ENCODE assay signal across 16 cellular contexts in the genomic region with DNA sequence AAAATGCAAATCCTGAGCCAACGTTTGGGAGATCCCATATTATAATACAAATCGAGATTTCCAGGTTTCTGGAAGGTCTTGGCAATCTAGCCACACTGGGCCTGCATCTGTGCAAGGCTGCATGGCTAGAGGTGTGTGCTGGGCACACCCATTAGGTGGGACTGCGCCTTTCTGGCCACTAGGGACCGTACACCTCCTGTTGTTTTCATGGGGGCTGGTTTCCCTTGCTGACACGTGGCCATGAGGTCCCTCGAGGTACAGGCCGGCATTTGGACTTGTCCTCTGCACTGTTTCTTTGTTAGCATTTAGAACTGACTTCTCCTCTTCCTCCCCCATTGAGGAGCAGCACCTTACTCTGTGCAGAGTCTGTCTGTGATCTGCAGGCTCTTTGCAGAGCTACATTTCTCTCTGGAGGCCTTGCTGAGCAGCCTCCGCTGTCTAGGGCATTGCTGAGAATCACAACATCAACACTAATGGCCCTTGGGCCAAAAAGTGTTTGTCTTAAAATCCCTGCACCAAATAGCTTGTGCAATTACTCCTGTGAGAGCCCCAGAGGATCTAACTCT.
A peak's percentile ranks its signal among the peaks of the same experiment; 100 is the strongest.
DNase-seq lines count a peak whose midpoint lies in the region; ATAC-seq and TF ChIP-seq lines count a peak whose summit lies in the region.
"Had no signal": no experiment of that assay in that cellular context is flagged by ENCODE, and none has a peak within 500 bp of the region (broad histone marks: within the 10 kb centered on the region; RNA-seq: fewer than 3 reads in every experiment).

No MANE protein-coding gene starts in this region.

- H3K36me3 ChIP-seq in HEK293 (ENCODE audit: control insufficient read depth in 2 of 2, insufficient read depth in 1 of 2, low read length in 2 of 2), result no peaks in the 10 kb centered on the region; a peak in 1 of 3 replicates
- H3K36me3 ChIP-seq: HAP-1, thoracic aorta had no signal

- H3K4me3 Mint-ChIP-seq in brain, result peak overlapping the region in 1 of 5 experiments; percentile 31
- no peak overlapping the region for H3K4me3 Mint-ChIP-seq in stimulated activated effector memory CD8-positive, alpha-beta T cell treated with anti-CD3 and anti-CD28 coated beads, Interleukin-12 subunit alpha, Interleukin-12 subunit beta, amount 100 ng/mL, for 72 hours
- H3K4me3 Mint-ChIP-seq: CD8-positive, alpha-beta memory T cell had no signal

- H3K27me3 Mint-ChIP-seq in brain, result no peaks in the 10 kb centered on the region

- TF ChIP-seq CTCF in HEK293 (tag by site-specific recombination; IDR thresholded peaks at IDR 0.05) (0 out of 2 replicates have a peak, but pooled peaks have one; percentile 18), brain (conservative IDR thresholded peaks at IDR 0.05) (no peak)

- no peak overlapping the region for H3K4me3 ChIP-seq in HEK293 (ENCODE audit: low read depth, low read length)
- H3K4me3 ChIP-seq: HAP-1, thoracic aorta had no signal

- POLR2A ChIA-PET in HEK293 (lab: Yijun Ruan, JAX), result no interaction called here

- H3K4me1 Mint-ChIP-seq in brain, result peaks cover 76% of the 10 kb centered on the region
- no peaks in the 10 kb centered on the region for H3K4me1 Mint-ChIP-seq in stimulated activated effector memory CD8-positive, alpha-beta T cell treated with anti-CD3 and anti-CD28 coated beads, Interleukin-12 subunit alpha, Interleukin-12 subunit beta, amount 100 ng/mL, for 72 hours
- H3K4me1 Mint-ChIP-seq: CD8-positive, alpha-beta memory T cell had no signal

- DNase-seq in NCI-H345 (lab: John Stamatoyannopoulos, UW) (peak; percentile 67), NCI-H345 treated with DMSO at 0.1 percent for 48 hours (lab: John Stamatoyannopoulos, UW; ENCODE audit: unreplicated experiment) (no peak), DMS79 treated with DMSO at 0.1 percent for 48 hours (lab: John Stamatoyannopoulos, UW) (no peak), substantia nigra (lab: John Stamatoyannopoulos, UW) (no peak)
- no peak for DNase-seq in stimulated activated effector memory CD8-positive, alpha-beta T cell treated with anti-CD3 and anti-CD28 coated beads, Interleukin-12 subunit alpha, Interleukin-12 subunit beta, amount 100 ng/mL, for 72 hours (ENCODE audit: low spot score in 2 of 2)
- no peak for DNase-seq in activated CD4-positive, alpha-beta T cell treated with anti-CD3 and anti-CD28 coated beads, Interleukin-2, amount 50 U/mL, for 48 hours
- DNase-seq: activated CD4-positive, alpha-beta T cell treated with anti-CD3 and anti-CD28 coated beads for 1 hour; activated T-cell treated with anti-CD3 and anti-CD28 coated beads for 4 hours; CD8-positive, alpha-beta memory T cell; left ventricle myocardium superior; NCI-H748 treated with DMSO at 0.1 percent for 48 hours had no signal

- ATAC-seq in stimulated activated effector memory CD8-positive, alpha-beta T cell treated with anti-CD3 and anti-CD28 coated beads, Interleukin-12 subunit alpha, Interleukin-12 subunit beta, amount 100 ng/mL, for 72 hours, result peak; percentile 43
- ATAC-seq: activated naive CD4-positive, alpha-beta T cell treated with anti-CD3 and anti-CD28 coated beads, Interleukin-2, amount 50 U/mL, for 72 hours; left ventricle myocardium superior had no signal

- peak overlapping the region in 3 of 5 experiments; percentile 61 to 88 (median 68) for H3K27ac Mint-ChIP-seq in brain
- no peak overlapping the region for H3K27ac Mint-ChIP-seq in stimulated activated effector memory CD8-positive, alpha-beta T cell treated with anti-CD3 and anti-CD28 coated beads, Interleukin-12 subunit alpha, Interleukin-12 subunit beta, amount 100 ng/mL, for 72 hours
- H3K27ac Mint-ChIP-seq: activated naive CD4-positive, alpha-beta T cell treated with anti-CD3 and anti-CD28 coated beads, Interleukin-2, amount 50 U/mL, for 72 hours had no signal

- CTCF ChIA-PET in HEK293 (lab: Yijun Ruan, JAX), result interaction anchor here (0.8 to 1.9 kb wide), 5 partner anchors 10 to 147 kb away, joined by 3 to 7 read pairs (median 3); partner anchors contain the start of gene NEDD4L

- peaks cover 12% of the 10 kb centered on the region for H3K36me3 Mint-ChIP-seq in brain
- no peaks in the 10 kb centered on the region for H3K36me3 Mint-ChIP-seq in stimulated activated effector memory CD8-positive, alpha-beta T cell treated with anti-CD3 and anti-CD28 coated beads, Interleukin-12 subunit alpha, Interleukin-12 subunit beta, amount 100 ng/mL, for 72 hours
- H3K36me3 Mint-ChIP-seq: activated naive CD4-positive, alpha-beta T cell treated with anti-CD3 and anti-CD28 coated beads, Interleukin-2, amount 50 U/mL, for 72 hours; CD8-positive, alpha-beta memory T cell had no signal

- H3K9me3 ChIP-seq in HEK293 (ENCODE audit: control insufficient read depth, insufficient read depth, low read depth, low read length), result no peaks in the 10 kb centered on the region
- H3K9me3 ChIP-seq: HAP-1, thoracic aorta had no signal

- H3K4me1 ChIP-seq in HEK293 (ENCODE audit: control insufficient read depth, insufficient read depth, low read length), result peaks cover 5% of the 10 kb centered on the region; the same call in 1 of the 2 replicates
- H3K4me1 ChIP-seq: HAP-1 had no signal

- H3K9me3 Mint-ChIP-seq in brain, result no peaks in the 10 kb centered on the region
- no peaks in the 10 kb centered on the region for H3K9me3 Mint-ChIP-seq in stimulated activated effector memory CD8-positive, alpha-beta T cell treated with anti-CD3 and anti-CD28 coated beads, Interleukin-12 subunit alpha, Interleukin-12 subunit beta, amount 100 ng/mL, for 72 hours
- H3K9me3 Mint-ChIP-seq: activated naive CD4-positive, alpha-beta T cell treated with anti-CD3 and anti-CD28 coated beads, Interleukin-2, amount 50 U/mL, for 72 hours; CD8-positive, alpha-beta memory T cell had no signal

- H3K27ac ChIP-seq in HEK293 (ENCODE audit: extremely low read depth, low read depth, low read length) (no peak overlapping the region), substantia nigra (ENCODE audit: low read depth, low read length, poor library complexity, severe bottlenecking) (no peak overlapping the region)
- H3K27ac ChIP-seq: thoracic aorta had no signal

TF ChIP-seq in HEK293, 187 proteins besides CTCF, POLR2A, EP300 and RAD21 (continues in another document):
- TF ChIP-seq, protein P1, sequence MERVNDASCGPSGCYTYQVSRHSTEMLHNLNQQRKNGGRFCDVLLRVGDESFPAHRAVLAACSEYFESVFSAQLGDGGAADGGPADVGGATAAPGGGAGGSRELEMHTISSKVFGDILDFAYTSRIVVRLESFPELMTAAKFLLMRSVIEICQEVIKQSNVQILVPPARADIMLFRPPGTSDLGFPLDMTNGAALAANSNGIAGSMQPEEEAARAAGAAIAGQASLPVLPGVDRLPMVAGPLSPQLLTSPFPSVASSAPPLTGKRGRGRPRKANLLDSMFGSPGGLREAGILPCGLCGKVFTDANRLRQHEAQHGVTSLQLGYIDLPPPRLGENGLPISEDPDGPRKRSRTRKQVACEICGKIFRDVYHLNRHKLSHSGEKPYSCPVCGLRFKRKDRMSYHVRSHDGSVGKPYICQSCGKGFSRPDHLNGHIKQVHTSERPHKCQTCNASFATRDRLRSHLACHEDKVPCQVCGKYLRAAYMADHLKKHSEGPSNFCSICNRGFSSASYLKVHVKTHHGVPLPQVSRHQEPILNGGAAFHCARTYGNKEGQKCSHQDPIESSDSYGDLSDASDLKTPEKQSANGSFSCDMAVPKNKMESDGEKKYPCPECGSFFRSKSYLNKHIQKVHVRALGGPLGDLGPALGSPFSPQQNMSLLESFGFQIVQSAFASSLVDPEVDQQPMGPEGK (tag by site-specific recombination; IDR thresholded peaks at IDR 0.05), result no peak
- no peak for TF ChIP-seq ZNF26 (tag by site-specific recombination; IDR thresholded peaks at IDR 0.05)
- no peak for TF ChIP-seq ZNF366 (tag by site-specific recombination; conservative IDR thresholded peaks at IDR 0.05)
- no peak for TF ChIP-seq ZNF175 (tag by site-specific recombination; IDR thresholded peaks at IDR 0.05)
- no peak for TF ChIP-seq SETDB1 (IDR thresholded peaks at IDR 0.05; ENCODE audit: insufficient read length, low read length)
- TF ChIP-seq, protein P2, sequence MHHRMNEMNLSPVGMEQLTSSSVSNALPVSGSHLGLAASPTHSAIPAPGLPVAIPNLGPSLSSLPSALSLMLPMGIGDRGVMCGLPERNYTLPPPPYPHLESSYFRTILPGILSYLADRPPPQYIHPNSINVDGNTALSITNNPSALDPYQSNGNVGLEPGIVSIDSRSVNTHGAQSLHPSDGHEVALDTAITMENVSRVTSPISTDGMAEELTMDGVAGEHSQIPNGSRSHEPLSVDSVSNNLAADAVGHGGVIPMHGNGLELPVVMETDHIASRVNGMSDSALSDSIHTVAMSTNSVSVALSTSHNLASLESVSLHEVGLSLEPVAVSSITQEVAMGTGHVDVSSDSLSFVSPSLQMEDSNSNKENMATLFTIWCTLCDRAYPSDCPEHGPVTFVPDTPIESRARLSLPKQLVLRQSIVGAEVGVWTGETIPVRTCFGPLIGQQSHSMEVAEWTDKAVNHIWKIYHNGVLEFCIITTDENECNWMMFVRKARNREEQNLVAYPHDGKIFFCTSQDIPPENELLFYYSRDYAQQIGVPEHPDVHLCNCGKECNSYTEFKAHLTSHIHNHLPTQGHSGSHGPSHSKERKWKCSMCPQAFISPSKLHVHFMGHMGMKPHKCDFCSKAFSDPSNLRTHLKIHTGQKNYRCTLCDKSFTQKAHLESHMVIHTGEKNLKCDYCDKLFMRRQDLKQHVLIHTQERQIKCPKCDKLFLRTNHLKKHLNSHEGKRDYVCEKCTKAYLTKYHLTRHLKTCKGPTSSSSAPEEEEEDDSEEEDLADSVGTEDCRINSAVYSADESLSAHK (tag by site-specific recombination; IDR thresholded peaks at IDR 0.05), result no peak
- TF ChIP-seq ZNF629 (tag by site-specific recombination; IDR thresholded peaks at IDR 0.05), result no peak
- no peak for TF ChIP-seq ZNF580 (tag by site-specific recombination; IDR thresholded peaks at IDR 0.05)
